ENCODE assay signal across 12 cellular contexts in the genomic region with DNA sequence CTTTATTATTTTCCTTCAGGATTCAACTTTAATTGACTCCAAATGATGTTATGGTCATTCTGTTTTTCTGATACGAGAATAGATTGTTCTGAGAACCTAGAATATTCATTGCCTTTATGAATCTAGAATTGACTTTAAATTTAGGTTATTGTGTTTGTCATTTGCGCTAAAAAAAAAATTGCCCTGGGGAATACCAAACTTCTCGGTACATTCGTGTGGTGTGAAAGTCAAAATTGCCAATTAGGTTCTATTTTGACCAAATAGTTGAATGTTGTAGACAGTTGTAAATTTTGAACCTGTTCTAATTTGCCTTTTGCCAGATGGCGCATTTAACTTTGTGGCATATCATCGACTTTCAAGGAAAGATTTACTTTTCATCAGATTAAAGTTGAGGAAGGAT. TPM values are rescaled to one million over a fixed set of nuclear protein-coding genes. Genes with fewer than 3 reads are reported as not detected.
DNase-seq lines count a peak whose midpoint lies in the region; ATAC-seq, FAIRE-seq and TF ChIP-seq lines count a peak whose summit lies in the region.
"Had no signal": no experiment of that assay in that cellular context is flagged by ENCODE, and none has a peak within 500 bp of the region (broad histone marks: within the 10 kb centered on the region; RNA-seq: fewer than 3 reads in every experiment).

No MANE protein-coding gene starts in this region.

- no peak overlapping the region for H3K9ac ChIP-seq in keratinocyte (ENCODE audit: control insufficient read depth, extremely low read depth, insufficient read depth, low read length)

- no peaks in the 10 kb centered on the region for H3K9me3 Mint-ChIP-seq in stimulated activated naive CD8-positive, alpha-beta T cell treated with anti-CD3 and anti-CD28 coated beads, Interleukin-15, Interleukin-2, amounts not matched to agents 100 ng/mL and 50 ng/mL, for 24 hours
- H3K9me3 Mint-ChIP-seq in stimulated activated naive CD8-positive, alpha-beta T cell treated with anti-CD3 and anti-CD28 coated beads, Interleukin-15, amount 100 ng/mL, for 72 hours: no peaks in the 10 kb centered on the region
- H3K9me3 Mint-ChIP-seq in activated T-helper 1 cell treated with anti-CD3 and anti-CD28 coated beads, Interleukin-12 subunit alpha, Interleukin-12 subunit beta, Interleukin-2, Interleukin-4 antibody, amounts not matched to agents 30 ng/mL and 10 ng/mL and 1 ng/mL, durations not matched to agents 14 hours and 24 hours and 36 hours: no peaks in the 10 kb centered on the region
- H3K9me3 Mint-ChIP-seq: H9 had no signal

- dilution Hi-C loops in keratinocyte (cut with MboI; ENCODE audit: extremely low pct_ligation_motif_present, low sequenced_read_pairs): no loop called here

- no peak for FAIRE-seq in keratinocyte (lab: Jason Lieb, UNC)

- TF ChIP-seq CTCF in keratinocyte (optimal IDR thresholded peaks at IDR 0.05 in 1 of 3, IDR thresholded peaks at IDR 0.05 in 1 of 3, conservative IDR thresholded peaks at IDR 0.05 in 1 of 3; ENCODE audit: extremely low read depth in 1 of 3, insufficient read depth in 2 of 3, low read length in 3 of 3): no peak

- intact Hi-C loops in activated T-helper 1 cell treated with anti-CD3 and anti-CD28 coated beads, Interleukin-12 subunit alpha, Interleukin-12 subunit beta, Interleukin-2, Interleukin-4 antibody, amounts not matched to agents 30 ng/mL and 10 ng/mL and 1 ng/mL, durations not matched to agents 14 hours and 24 hours and 36 hours (cut with micrococcal nuclease): no loop called here
- intact Hi-C loops in Right ventricle myocardium inferior (cut with DNase I): no loop called here

- no peaks in the 10 kb centered on the region for H3K9me3 ChIP-seq in keratinocyte (ENCODE audit: control insufficient read depth, low read depth, low read length)

- no peaks in the 10 kb centered on the region for H3K27me3 Mint-ChIP-seq in stimulated activated naive CD8-positive, alpha-beta T cell treated with anti-CD3 and anti-CD28 coated beads, Interleukin-15, Interleukin-2, amounts not matched to agents 100 ng/mL and 50 ng/mL, for 24 hours
- no peaks in the 10 kb centered on the region for H3K27me3 Mint-ChIP-seq in stimulated activated naive CD8-positive, alpha-beta T cell treated with anti-CD3 and anti-CD28 coated beads, Interleukin-15, amount 100 ng/mL, for 72 hours
- H3K27me3 Mint-ChIP-seq in activated T-helper 1 cell treated with anti-CD3 and anti-CD28 coated beads, Interleukin-12 subunit alpha, Interleukin-12 subunit beta, Interleukin-2, Interleukin-4 antibody, amounts not matched to agents 30 ng/mL and 10 ng/mL and 1 ng/mL, durations not matched to agents 14 hours and 24 hours and 36 hours (ENCODE audit: insufficient read depth): no peaks in the 10 kb centered on the region

- H3K79me2 ChIP-seq in keratinocyte (ENCODE audit: control insufficient read depth, insufficient read depth, low read length): peaks cover 95% of the 10 kb centered on the region

- peaks cover 52% of the 10 kb centered on the region for H3K36me3 Mint-ChIP-seq in stimulated activated naive CD8-positive, alpha-beta T cell treated with anti-CD3 and anti-CD28 coated beads, Interleukin-15, Interleukin-2, amounts not matched to agents 100 ng/mL and 50 ng/mL, for 24 hours (ENCODE audit: low read depth)
- H3K36me3 Mint-ChIP-seq in activated T-helper 1 cell treated with anti-CD3 and anti-CD28 coated beads, Interleukin-12 subunit alpha, Interleukin-12 subunit beta, Interleukin-2, Interleukin-4 antibody, amounts not matched to agents 30 ng/mL and 10 ng/mL and 1 ng/mL, durations not matched to agents 14 hours and 24 hours and 36 hours (ENCODE audit: low read depth): peaks cover 21% of the 10 kb centered on the region

- H4K20me1 ChIP-seq in keratinocyte (ENCODE audit: control insufficient read depth, extremely low read depth, insufficient read depth, low read length): peaks cover 11% of the 10 kb centered on the region

- H3K4me3 ChIP-seq in keratinocyte (ENCODE audit: control insufficient read depth in 2 of 3, extremely low read depth in 1 of 3, insufficient read depth in 2 of 3, low read depth in 1 of 3, low read length in 3 of 3): peak overlapping the region in 1 of 3 experiments; percentile 18
- H3K4me3 ChIP-seq: SJSA1 had no signal

- H2AFZ ChIP-seq in keratinocyte (ENCODE audit: control insufficient read depth, low read length): no peak overlapping the region

- peak overlapping the region; percentile 1 for H3K27ac ChIP-seq in keratinocyte (ENCODE audit: control insufficient read depth, insufficient read depth, low read length)
- H3K27ac ChIP-seq: SJSA1 had no signal

- H3K4me3 Mint-ChIP-seq in stimulated activated naive CD8-positive, alpha-beta T cell treated with anti-CD3 and anti-CD28 coated beads, Interleukin-15, Interleukin-2, amounts not matched to agents 100 ng/mL and 50 ng/mL, for 24 hours: peak overlapping the region; percentile 93
- peak overlapping the region in 1 of 2 donors; percentile 92 for H3K4me3 Mint-ChIP-seq in stimulated activated naive CD8-positive, alpha-beta T cell treated with anti-CD3 and anti-CD28 coated beads, Interleukin-15, amount 100 ng/mL, for 72 hours
- peak overlapping the region; percentile 65 for H3K4me3 Mint-ChIP-seq in activated T-helper 1 cell treated with anti-CD3 and anti-CD28 coated beads, Interleukin-12 subunit alpha, Interleukin-12 subunit beta, Interleukin-2, Interleukin-4 antibody, amounts not matched to agents 30 ng/mL and 10 ng/mL and 1 ng/mL, durations not matched to agents 14 hours and 24 hours and 36 hours

- peak overlapping the region; percentile 82 for H3K4me2 ChIP-seq in keratinocyte (ENCODE audit: control insufficient read depth, extremely low read depth, insufficient read depth, low read depth, low read length)

- DNase-seq in stimulated activated naive CD8-positive, alpha-beta T cell treated with anti-CD3 and anti-CD28 coated beads, Interleukin-15, amount 100 ng/mL, for 72 hours: no peak
- no peak for DNase-seq in activated T-helper 1 cell treated with anti-CD3 and anti-CD28 coated beads, Interleukin-12 subunit alpha, Interleukin-12 subunit beta, Interleukin-2, Interleukin-4 antibody, amounts not matched to agents 30 ng/mL and 10 ng/mL and 1 ng/mL, durations not matched to agents 14 hours and 24 hours and 36 hours (ENCODE audit: low spot score)
- no peak for DNase-seq in keratinocyte (ENCODE audit: low read depth, low spot score)
- no peak for DNase-seq in GDM1 (lab: John Stamatoyannopoulos, UW)
- DNase-seq in Right ventricle myocardium inferior (ENCODE audit: missing footprints): no peak
- DNase-seq: H9; stimulated activated CD4-positive, alpha-beta T cell treated with anti-CD3 and anti-CD28 coated beads, Interleukin-12 subunit alpha, Interleukin-12 subunit beta, amount 100 ng/mL, for 4 hours had no signal

- no peaks in the 10 kb centered on the region for H3K9me1 ChIP-seq in keratinocyte (ENCODE audit: control insufficient read depth, extremely low read depth, insufficient read depth, low read length)

- peaks cover 18% of the 10 kb centered on the region for H3K4me1 ChIP-seq in keratinocyte (ENCODE audit: control insufficient read depth, extremely low read depth, insufficient read depth, low read length)

- no peak for ATAC-seq in stimulated activated naive CD8-positive, alpha-beta T cell treated with anti-CD3 and anti-CD28 coated beads, Interleukin-15, amount 100 ng/mL, for 72 hours
- no peak for ATAC-seq in HG02973 (IDR thresholded peaks at IDR 0.05; ENCODE audit: unreplicated experiment)
- ATAC-seq in Right ventricle myocardium inferior: no peak
- no peak for ATAC-seq in GM18909 (IDR thresholded peaks at IDR 0.05; ENCODE audit: poor library complexity, unreplicated experiment)
- ATAC-seq: left lobe of liver had no signal

- H3K36me3 ChIP-seq in keratinocyte (ENCODE audit: control insufficient read depth in 2 of 2, extremely low read depth in 1 of 2, insufficient read depth in 2 of 2, low read length in 2 of 2): peaks cover 0 to 7% of the 10 kb centered on the region in 2 experiments

- H3K4me1 Mint-ChIP-seq in stimulated activated naive CD8-positive, alpha-beta T cell treated with anti-CD3 and anti-CD28 coated beads, Interleukin-15, Interleukin-2, amounts not matched to agents 100 ng/mL and 50 ng/mL, for 24 hours (ENCODE audit: low read depth): peaks cover 78% of the 10 kb centered on the region
- peaks cover 60% of the 10 kb centered on the region for H3K4me1 Mint-ChIP-seq in stimulated activated naive CD8-positive, alpha-beta T cell treated with anti-CD3 and anti-CD28 coated beads, Interleukin-15, amount 100 ng/mL, for 72 hours
- peaks cover 41% of the 10 kb centered on the region for H3K4me1 Mint-ChIP-seq in activated T-helper 1 cell treated with anti-CD3 and anti-CD28 coated beads, Interleukin-12 subunit alpha, Interleukin-12 subunit beta, Interleukin-2, Interleukin-4 antibody, amounts not matched to agents 30 ng/mL and 10 ng/mL and 1 ng/mL, durations not matched to agents 14 hours and 24 hours and 36 hours (ENCODE audit: low read depth)

- no peaks in the 10 kb centered on the region for H3K27me3 ChIP-seq in keratinocyte (ENCODE audit: control insufficient read depth, extremely low read depth, insufficient read depth, low read length)
- H3K27me3 ChIP-seq: SJSA1 had no signal

- H3K27ac Mint-ChIP-seq in stimulated activated naive CD8-positive, alpha-beta T cell treated with anti-CD3 and anti-CD28 coated beads, Interleukin-15, Interleukin-2, amounts not matched to agents 100 ng/mL and 50 ng/mL, for 24 hours: peak overlapping the region; percentile 61
- peak overlapping the region in 1 of 2 donors; percentile 33 for H3K27ac Mint-ChIP-seq in stimulated activated naive CD8-positive, alpha-beta T cell treated with anti-CD3 and anti-CD28 coated beads, Interleukin-15, amount 100 ng/mL, for 72 hours
- no peak overlapping the region for H3K27ac Mint-ChIP-seq in activated T-helper 1 cell treated with anti-CD3 and anti-CD28 coated beads, Interleukin-12 subunit alpha, Interleukin-12 subunit beta, Interleukin-2, Interleukin-4 antibody, amounts not matched to agents 30 ng/mL and 10 ng/mL and 1 ng/mL, durations not matched to agents 14 hours and 24 hours and 36 hours

RNA-seq across cellular contexts. Expression of a gene that starts 3.0 kb away (rescaled TPM):
- 125 and 136 TPM in 2 replicates for total RNA-seq in activated T-helper 1 cell treated with anti-CD3 and anti-CD28 coated beads, Interleukin-12 subunit alpha, Interleukin-12 subunit beta, Interleukin-2, Interleukin-4 antibody, amounts not matched to agents 30 ng/mL and 10 ng/mL and 1 ng/mL, durations not matched to agents 14 hours and 24 hours and 36 hours
- 20.6 to 40.2 TPM (median 35.3 TPM) in 3 replicates for polyA plus RNA-seq in keratinocyte
- polyA plus RNA-seq in keratinocyte (2011; ENCODE audit: low read depth): 99.5 TPM
- 22.1 and 36.7 TPM in 2 replicates for polyA plus RNA-seq in keratinocyte (2011; cell fraction: cytosol; rRNA removed)
- polyA plus RNA-seq in keratinocyte (2011; cell fraction: nucleus; rRNA removed): 24.4 and 27.6 TPM in 2 replicates
- 58.7 and 61.5 TPM in 2 replicates for polyA plus RNA-seq in keratinocyte (2012; ENCODE audit: low replicate concordance)
- polyA minus RNA-seq in keratinocyte: 11.5 to 59.4 TPM (median 28.5 TPM) in 3 replicates
- polyA minus RNA-seq in keratinocyte (2011; cell fraction: cytosol; rRNA and poly(A)+ RNA removed): 11.7 TPM
- polyA minus RNA-seq in keratinocyte (2011; cell fraction: nucleus; rRNA and poly(A)+ RNA removed): 14.8 and 37.4 TPM in 2 replicates
- total RNA-seq in Right ventricle myocardium inferior: 45.9 TPM

RNA-seq across cellular contexts. Expression of a gene that starts 31.6 kb away (rescaled TPM):
- total RNA-seq in activated T-helper 1 cell treated with anti-CD3 and anti-CD28 coated beads, Interleukin-12 subunit alpha, Interleukin-12 subunit beta, Interleukin-2, Interleukin-4 antibody, amounts not matched to agents 30 ng/mL and 10 ng/mL and 1 ng/mL, durations not matched to agents 14 hours and 24 hours and 36 hours: 83.1 and 84.2 TPM in 2 replicates
- 92.6 to 217 TPM (median 205 TPM) in 3 replicates for polyA plus RNA-seq in keratinocyte
- polyA plus RNA-seq in keratinocyte (2011; ENCODE audit: low read depth): 25.1 TPM
- polyA plus RNA-seq in keratinocyte (2011; cell fraction: cytosol; rRNA removed): 81.7 and 105 TPM in 2 replicates
- polyA plus RNA-seq in keratinocyte (2011; cell fraction: nucleus; rRNA removed): 47.8 and 53.7 TPM in 2 replicates
- polyA plus RNA-seq in keratinocyte (2012; ENCODE audit: low replicate concordance): 19.4 and 164 TPM in 2 replicates
- polyA minus RNA-seq in keratinocyte: 47.7 to 104 TPM (median 51.3 TPM) in 3 replicates
- 60.8 TPM for polyA minus RNA-seq in keratinocyte (2011; cell fraction: cytosol; rRNA and poly(A)+ RNA removed)
- 14.6 and 32.6 TPM in 2 replicates for polyA minus RNA-seq in keratinocyte (2011; cell fraction: nucleus; rRNA and poly(A)+ RNA removed)
- total RNA-seq in Right ventricle myocardium inferior: 5.2 TPM

RNA-seq across cellular contexts. Expression of a gene that starts 37.2 kb away (rescaled TPM):
- 78.3 and 81.0 TPM in 2 replicates for total RNA-seq in activated T-helper 1 cell treated with anti-CD3 and anti-CD28 coated beads, Interleukin-12 subunit alpha, Interleukin-12 subunit beta, Interleukin-2, Interleukin-4 antibody, amounts not matched to agents 30 ng/mL and 10 ng/mL and 1 ng/mL, durations not matched to agents 14 hours and 24 hours and 36 hours
- polyA plus RNA-seq in keratinocyte: 28.6 to 48.7 TPM (median 41.9 TPM) in 3 replicates
- polyA plus RNA-seq in keratinocyte (2011; ENCODE audit: low read depth): 28.8 TPM
- polyA plus RNA-seq in keratinocyte (2011; cell fraction: cytosol; rRNA removed): 40.0 and 41.6 TPM in 2 replicates
- 28.3 and 32.3 TPM in 2 replicates for polyA plus RNA-seq in keratinocyte (2011; cell fraction: nucleus; rRNA removed)
- polyA plus RNA-seq in keratinocyte (2012; ENCODE audit: low replicate concordance): 49.0 and 58.5 TPM in 2 replicates
- 67.0 to 69.1 TPM (median 67.7 TPM) in 3 replicates for polyA minus RNA-seq in keratinocyte
- polyA minus RNA-seq in keratinocyte (2011; cell fraction: cytosol; rRNA and poly(A)+ RNA removed): 61.0 TPM
- polyA minus RNA-seq in keratinocyte (2011; cell fraction: nucleus; rRNA and poly(A)+ RNA removed): 15.2 and 31.3 TPM in 2 replicates
- total RNA-seq in Right ventricle myocardium inferior: 1,072 TPM

RNA-seq across cellular contexts. Expression of a gene that starts 59.1 kb away (rescaled TPM):
- total RNA-seq in activated T-helper 1 cell treated with anti-CD3 and anti-CD28 coated beads, Interleukin-12 subunit alpha, Interleukin-12 subunit beta, Interleukin-2, Interleukin-4 antibody, amounts not matched to agents 30 ng/mL and 10 ng/mL and 1 ng/mL, durations not matched to agents 14 hours and 24 hours and 36 hours: 454 and 457 TPM in 2 replicates
- polyA plus RNA-seq in keratinocyte: 72.8 to 174 TPM (median 174 TPM) in 3 replicates
- 207 TPM for polyA plus RNA-seq in keratinocyte (2011; ENCODE audit: low read depth)
- polyA plus RNA-seq in keratinocyte (2011; cell fraction: cytosol; rRNA removed): 99.5 and 152 TPM in 2 replicates
- polyA plus RNA-seq in keratinocyte (2011; cell fraction: nucleus; rRNA removed): 104 and 141 TPM in 2 replicates
- polyA plus RNA-seq in keratinocyte (2012; ENCODE audit: low replicate concordance): 224 and 225 TPM in 2 replicates
- 60.0 to 282 TPM (median 92.0 TPM) in 3 replicates for polyA minus RNA-seq in keratinocyte
- 352 TPM for polyA minus RNA-seq in keratinocyte (2011; cell fraction: cytosol; rRNA and poly(A)+ RNA removed)
- polyA minus RNA-seq in keratinocyte (2011; cell fraction: nucleus; rRNA and poly(A)+ RNA removed): 85.3 and 130 TPM in 2 replicates
- total RNA-seq in Right ventricle myocardium inferior: 170 TPM

RNA-seq across cellular contexts. Expression of a gene that starts 60.0 kb away (rescaled TPM):
- 108 and 111 TPM in 2 replicates for total RNA-seq in activated T-helper 1 cell treated with anti-CD3 and anti-CD28 coated beads, Interleukin-12 subunit alpha, Interleukin-12 subunit beta, Interleukin-2, Interleukin-4 antibody, amounts not matched to agents 30 ng/mL and 10 ng/mL and 1 ng/mL, durations not matched to agents 14 hours and 24 hours and 36 hours
- polyA plus RNA-seq in keratinocyte: 74.1 to 127 TPM (median 97.1 TPM) in 3 replicates
- polyA plus RNA-seq in keratinocyte (2011; ENCODE audit: low read depth): 75.6 TPM
- 78.1 and 93.3 TPM in 2 replicates for polyA plus RNA-seq in keratinocyte (2011; cell fraction: cytosol; rRNA removed)
- 35.6 and 45.5 TPM in 2 replicates for polyA plus RNA-seq in keratinocyte (2011; cell fraction: nucleus; rRNA removed)
- polyA plus RNA-seq in keratinocyte (2012; ENCODE audit: low replicate concordance): 83.3 and 97.3 TPM in 2 replicates
- 21.2 to 41.3 TPM (median 35.4 TPM) in 3 replicates for polyA minus RNA-seq in keratinocyte
- 28.4 TPM for polyA minus RNA-seq in keratinocyte (2011; cell fraction: cytosol; rRNA and poly(A)+ RNA removed)
- polyA minus RNA-seq in keratinocyte (2011; cell fraction: nucleus; rRNA and poly(A)+ RNA removed): 14.4 and 15.7 TPM in 2 replicates
- 69.8 TPM for total RNA-seq in Right ventricle myocardium inferior

Comparison
In these comparisons a context has a peak if more than half of its experiments do, and no peak if none do; other contexts are left out.
1. RNA of a gene that starts 31.6 kb away (total RNA-seq): 83.1 to 84.2 TPM in activated T-helper 1 cell treated with anti-CD3 and anti-CD28 coated beads, Interleukin-12 subunit alpha, Interleukin-12 subunit beta, Interleukin-2, Interleukin-4 antibody, amounts not matched to agents 30 ng/mL and 10 ng/mL and 1 ng/mL, durations not matched to agents 14 hours and 24 hours and 36 hours; 5.2 TPM in Right ventricle myocardium inferior (single experiment); every median in the first group is over 10 times any median in the second.
2. RNA of a gene that starts 37.2 kb away (total RNA-seq): 1,072 TPM in Right ventricle myocardium inferior (single experiment); 78.3 to 81.0 TPM in activated T-helper 1 cell treated with anti-CD3 and anti-CD28 coated beads, Interleukin-12 subunit alpha, Interleukin-12 subunit beta, Interleukin-2, Interleukin-4 antibody, amounts not matched to agents 30 ng/mL and 10 ng/mL and 1 ng/mL, durations not matched to agents 14 hours and 24 hours and 36 hours; every median in the first group is over 10 times any median in the second.